15 cellular contexts compared by ENCODE assay signal in genomic region chr1:218163371-218163770, GRCh38.
DNase-seq lines count a peak whose midpoint lies in the region; ATAC-seq and TF ChIP-seq lines count a peak whose summit lies in the region.
"Had no signal": no experiment of that assay in that cellular context is flagged by ENCODE, and none has a peak within 500 bp of the region (broad histone marks: within the 10 kb centered on the region; RNA-seq: fewer than 3 reads in every experiment).

No MANE protein-coding gene starts in this region.

- H3K27me3 Mint-ChIP-seq in activated T-helper 17 cell treated with anti-CD3 and anti-CD28 coated beads, Interleukin-2, amount 50 U/mL, for 72 hours, result peaks cover 47% of the 10 kb centered on the region
- H3K27me3 Mint-ChIP-seq in nephron (ENCODE audit: low read depth), result peaks cover 81% of the 10 kb centered on the region
- H3K27me3 Mint-ChIP-seq in naive thymus-derived CD4-positive, alpha-beta T cell, result peaks cover 32 to 73% (median 61%) of the 10 kb centered on the region in 5 donors

- no peaks in the 10 kb centered on the region for H3K27me3 ChIP-seq in DOHH2 (ENCODE audit: control insufficient read depth, low read length)
- peaks cover 52% of the 10 kb centered on the region for H3K27me3 ChIP-seq in HUES64 (ENCODE audit: insufficient read depth, low read length)
- peaks cover 0 to 11% of the 10 kb centered on the region in 2 donors for H3K27me3 ChIP-seq in naive thymus-derived CD4-positive, alpha-beta T cell (ENCODE audit: control insufficient read depth in 2 of 2, insufficient read depth in 2 of 2, low read length in 2 of 2)
- peaks cover 94% of the 10 kb centered on the region for H3K27me3 ChIP-seq in suprapubic skin

- intact Hi-C loops in naive thymus-derived CD4-positive, alpha-beta T cell (cut with micrococcal nuclease), result loop anchor here in 1 of 2 donors (10.0 kb wide), 1 partner anchor 1029 kb away; no protein-coding TSS in a partner anchor

- H3K27ac Mint-ChIP-seq in activated T-helper 17 cell treated with anti-CD3 and anti-CD28 coated beads, Interleukin-2, amount 50 U/mL, for 72 hours, result no peak overlapping the region
- no peak overlapping the region for H3K27ac Mint-ChIP-seq in nephron
- H3K27ac Mint-ChIP-seq in naive thymus-derived CD4-positive, alpha-beta T cell, result no peak overlapping the region
- H3K27ac Mint-ChIP-seq: B cell; CD4-positive, CD25-positive, alpha-beta regulatory T cell had no signal

- H4K20me1 ChIP-seq in DOHH2 (ENCODE audit: control insufficient read depth, insufficient read depth, low read depth, low read length), result no peaks in the 10 kb centered on the region

- peak overlapping the region; percentile 83 for H3K4me2 ChIP-seq in DOHH2 (ENCODE audit: low read length)

- no peaks in the 10 kb centered on the region for H3K9me3 Mint-ChIP-seq in activated T-helper 17 cell treated with anti-CD3 and anti-CD28 coated beads, Interleukin-2, amount 50 U/mL, for 72 hours
- H3K9me3 Mint-ChIP-seq in nephron, result no peaks in the 10 kb centered on the region
- H3K9me3 Mint-ChIP-seq in naive thymus-derived CD4-positive, alpha-beta T cell, result peaks cover 0 to 30% (median 4%) of the 10 kb centered on the region in 11 donors

- no peak overlapping the region for H3K9ac ChIP-seq in HUES64 (ENCODE audit: low read depth, low read length)

- no peaks in the 10 kb centered on the region; the same call in 1 of the 2 replicates for H3K36me3 ChIP-seq in DOHH2 (ENCODE audit: control insufficient read depth, low read length)
- no peaks in the 10 kb centered on the region for H3K36me3 ChIP-seq in HUES64 (ENCODE audit: insufficient read depth, low read length)
- H3K36me3 ChIP-seq in naive thymus-derived CD4-positive, alpha-beta T cell (ENCODE audit: control insufficient read depth in 2 of 3, insufficient read depth in 3 of 3, low read length in 3 of 3), result no peaks in the 10 kb centered on the region
- H3K36me3 ChIP-seq in suprapubic skin, result no peaks in the 10 kb centered on the region
- H3K36me3 ChIP-seq: Peyer's patch had no signal

- H3K9me3 ChIP-seq in DOHH2 (ENCODE audit: control insufficient read depth, insufficient read depth, low read length), result no peaks in the 10 kb centered on the region
- no peaks in the 10 kb centered on the region for H3K9me3 ChIP-seq in HUES64 (ENCODE audit: insufficient read depth, low read depth, low read length)
- H3K9me3 ChIP-seq in naive thymus-derived CD4-positive, alpha-beta T cell (ENCODE audit: control insufficient read depth in 2 of 3, low read length in 3 of 3), result no peaks in the 10 kb centered on the region
- H3K9me3 ChIP-seq in suprapubic skin, result no peaks in the 10 kb centered on the region
- H3K9me3 ChIP-seq: Peyer's patch had no signal

- peaks cover 52% of the 10 kb centered on the region for H3F3A ChIP-seq in DOHH2 (ENCODE audit: control insufficient read depth, insufficient read depth)

- TF ChIP-seq EP300 in suprapubic skin (IDR thresholded peaks at IDR 0.05), result no peak

- CTCF ChIA-PET in naive thymus-derived CD4-positive, alpha-beta T cell (lab: Charles Lee), result no interaction called here

- no peak for TF ChIP-seq CTCF in DOHH2 (IDR thresholded peaks at IDR 0.05; ENCODE audit: low read depth, low read length, poor library complexity, severe bottlenecking)
- TF ChIP-seq CTCF in nephron (IDR thresholded peaks at IDR 0.05; ENCODE audit: unreplicated experiment in 3 of 3), result no peak
- TF ChIP-seq CTCF in suprapubic skin (IDR thresholded peaks at IDR 0.05), result no peak

- peaks cover 5% of the 10 kb centered on the region for H3K4me1 Mint-ChIP-seq in activated T-helper 17 cell treated with anti-CD3 and anti-CD28 coated beads, Interleukin-2, amount 50 U/mL, for 72 hours
- H3K4me1 Mint-ChIP-seq in nephron, result peaks cover 11% of the 10 kb centered on the region
- peaks cover 9 to 20% (median 16%) of the 10 kb centered on the region in 7 donors for H3K4me1 Mint-ChIP-seq in naive thymus-derived CD4-positive, alpha-beta T cell

- DNase-seq in naive thymus-derived CD4-positive, alpha-beta T cell, result no peak
- DNase-seq in glomerular visceral epithelial cell (ENCODE audit: extremely low spot score), result no peak
- no peak for DNase-seq in suprapubic skin (ENCODE audit: low spot score in 2 of 2)
- DNase-seq: DMS79 treated with DMSO at 0.1 percent for 48 hours, MV-4-11, NCI-H2029 had no signal

- no peaks in the 10 kb centered on the region for H3K9me2 ChIP-seq in DOHH2 (replicated peaks; ENCODE audit: control insufficient read depth, low read length)

- TF ChIP-seq POLR2A in suprapubic skin (IDR thresholded peaks at IDR 0.05), result no peak

- H3K4me3 Mint-ChIP-seq in activated T-helper 17 cell treated with anti-CD3 and anti-CD28 coated beads, Interleukin-2, amount 50 U/mL, for 72 hours, result peak overlapping the region; percentile 79
- H3K4me3 Mint-ChIP-seq in nephron, result peak overlapping the region in 2 of 3 experiments; percentile 23 to 88
- H3K4me3 Mint-ChIP-seq in naive thymus-derived CD4-positive, alpha-beta T cell, result peak overlapping the region in 3 of 10 donors; percentile 82 to 86 (median 83)

- WGBS in HUES64, result 82% methylated on average over 3 of the region's 7 CpGs
- 62% methylated on average over 7 of the region's 7 CpGs for WGBS in suprapubic skin

- H3K36me3 Mint-ChIP-seq in activated T-helper 17 cell treated with anti-CD3 and anti-CD28 coated beads, Interleukin-2, amount 50 U/mL, for 72 hours (ENCODE audit: low read depth), result peaks cover 7% of the 10 kb centered on the region
- H3K36me3 Mint-ChIP-seq in nephron (ENCODE audit: low read depth), result no peaks in the 10 kb centered on the region
- peaks cover 0 to 7% (median 4%) of the 10 kb centered on the region in 5 donors for H3K36me3 Mint-ChIP-seq in naive thymus-derived CD4-positive, alpha-beta T cell
- H3K36me3 Mint-ChIP-seq: IgD-negative memory B cell had no signal

- peaks cover 46% of the 10 kb centered on the region for H3K4me1 ChIP-seq in DOHH2 (ENCODE audit: control insufficient read depth, low read length)
- peaks cover 18% of the 10 kb centered on the region for H3K4me1 ChIP-seq in HUES64 (ENCODE audit: insufficient read depth, low read length)
- peaks cover 0 to 6% of the 10 kb centered on the region in 2 donors for H3K4me1 ChIP-seq in naive thymus-derived CD4-positive, alpha-beta T cell (ENCODE audit: control insufficient read depth in 2 of 2, insufficient read depth in 2 of 2, low read length in 2 of 2)
- peaks cover 22% of the 10 kb centered on the region for H3K4me1 ChIP-seq in suprapubic skin

- no peak for ATAC-seq in activated T-helper 17 cell treated with anti-CD3 and anti-CD28 coated beads, Interleukin-2, amount 50 U/mL, for 72 hours (replicated peaks)
- no peak for ATAC-seq in naive thymus-derived CD4-positive, alpha-beta T cell
- ATAC-seq: HCT116 had no signal

- peak overlapping the region; percentile 81 for H3K4me3 ChIP-seq in DOHH2 (ENCODE audit: low read length)
- H3K4me3 ChIP-seq in HUES64 (ENCODE audit: low read length), result peak overlapping the region; percentile 76; the same call in 1 of the 2 replicates
- no peak overlapping the region for H3K4me3 ChIP-seq in naive thymus-derived CD4-positive, alpha-beta T cell (ENCODE audit: low read length)
- H3K4me3 ChIP-seq in suprapubic skin, result no peak overlapping the region

- H3K27ac ChIP-seq in DOHH2 (ENCODE audit: low read depth, low read length) (peak overlapping the region; percentile 99), HUES64 (ENCODE audit: low read depth, low read length) (no peak overlapping the region), suprapubic skin (no peak overlapping the region)
- no peak overlapping the region for H3K27ac ChIP-seq in naive thymus-derived CD4-positive, alpha-beta T cell (ENCODE audit: low read depth, low read length)
- H3K27ac ChIP-seq: Peyer's patch had no signal

- H3K79me2 ChIP-seq in DOHH2 (ENCODE audit: control insufficient read depth, low read length), result peaks cover 2% of the 10 kb centered on the region

- POLR2A ChIA-PET in naive thymus-derived CD4-positive, alpha-beta T cell (lab: Charles Lee), result no interaction called here

Comparison
In these comparisons a context has a peak if more than half of its experiments do, and no peak if none do; other contexts are left out.
1. H3K4me3 ChIP-seq: peak in DOHH2 (single experiment) and HUES64 (single experiment); none in naive thymus-derived CD4-positive, alpha-beta T cell (single experiment) and suprapubic skin (single experiment).